ENCODE assay signal across 16 cellular contexts in the genomic region with DNA sequence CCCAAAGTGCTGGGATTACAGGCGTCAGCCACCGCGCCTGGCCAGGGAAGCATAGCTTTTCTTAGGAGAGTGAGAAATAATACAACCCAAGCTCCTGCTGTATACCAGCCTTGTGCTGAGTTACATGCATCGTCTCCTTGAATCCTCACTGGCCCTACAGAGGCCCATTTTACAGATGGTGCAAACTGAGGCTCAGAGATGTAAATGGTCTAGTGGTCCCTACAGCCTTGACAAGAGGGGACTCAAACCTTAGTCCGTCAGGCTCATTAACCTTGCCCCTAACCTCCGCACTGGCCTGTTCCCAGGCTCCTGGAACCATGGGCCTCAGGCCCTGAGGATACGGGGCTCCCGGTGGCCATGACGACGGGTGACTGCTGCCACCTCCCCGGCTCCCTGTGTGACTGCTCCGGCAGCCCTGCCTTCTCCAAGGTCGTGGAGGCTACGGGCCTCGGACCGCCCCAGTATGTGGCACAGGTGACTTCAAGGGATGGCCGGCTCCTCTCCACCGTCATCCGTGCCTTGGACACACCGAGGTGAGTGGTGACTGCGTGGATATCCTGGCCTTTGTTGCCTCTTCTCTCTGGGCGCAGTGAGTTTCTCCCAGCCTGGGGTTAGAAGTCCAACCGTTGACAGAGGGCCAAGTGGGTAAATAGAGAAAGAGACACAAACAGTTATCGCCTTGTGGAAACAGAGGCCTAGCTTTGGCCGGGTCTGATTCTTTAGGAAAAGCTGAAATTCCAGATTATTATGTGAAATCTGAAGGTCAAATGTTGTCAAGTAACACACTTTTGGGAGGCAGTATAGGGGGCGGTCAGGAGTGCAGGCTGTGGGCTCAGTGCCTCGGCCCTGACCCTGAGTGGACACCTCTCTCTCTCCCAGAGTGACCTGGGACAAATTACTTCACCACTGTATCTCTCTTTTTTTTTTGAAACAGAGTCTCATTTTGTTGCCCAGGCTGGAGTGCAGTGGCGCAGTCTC. TPM values are rescaled to one million over a fixed set of nuclear protein-coding genes. Genes with fewer than 3 reads are reported as not detected.
DNase-seq lines count a peak whose midpoint lies in the region; ATAC-seq and TF ChIP-seq lines count a peak whose summit lies in the region.
"Had no signal": no experiment of that assay in that cellular context is flagged by ENCODE, and none has a peak within 500 bp of the region (broad histone marks: within the 10 kb centered on the region; RNA-seq: fewer than 3 reads in every experiment).

No MANE protein-coding gene starts in this region.

- intact Hi-C loops in breast epithelium (cut with DNase I; ENCODE audit: low total_unique reads) (no loop called here), mammary epithelial cell (cut with micrococcal nuclease) (no loop called here), right lobe of liver (cut with DNase I) (no loop called here)

- peak overlapping the region; percentile 64 to 70 for H3K27ac ChIP-seq in breast epithelium
- no peak overlapping the region for H3K27ac ChIP-seq in mammary epithelial cell (ENCODE audit: insufficient read depth, low read depth, low read length)
- H3K27ac ChIP-seq in right lobe of liver: peak overlapping the region; percentile 90 to 97 (median 97)
- H3K27ac ChIP-seq in subcutaneous abdominal adipose tissue (ENCODE audit: low read depth, low read length): peak overlapping the region; percentile 94
- H3K27ac ChIP-seq: 22Rv1 had no signal

- DNase-seq in breast epithelium (ENCODE audit: low spot score in 2 of 2): peak in 1 of 2 donors; percentile 67
- DNase-seq in mammary epithelial cell: no peak
- DNase-seq in right lobe of liver: peak; percentile 67 to 89 (median 88)
- DNase-seq: COR-L47, DMS 273 treated with DMSO at 0.1 percent for 48 hours, DND-41, KBM-7, NCI-H1105, NCI-H2081 treated with DMSO at 0.1 percent for 48 hours, Peyer's patch had no signal

- TF ChIP-seq CTCF in breast epithelium (IDR thresholded peaks at IDR 0.05) (no peak), mammary epithelial cell (conservative IDR thresholded peaks at IDR 0.05 in 1 of 2, IDR thresholded peaks at IDR 0.05 in 1 of 2; ENCODE audit: extremely low read depth in 1 of 2, insufficient read depth in 1 of 2, low read depth in 1 of 2, low read length in 2 of 2) (no peak), right lobe of liver (IDR thresholded peaks at IDR 0.05) (no peak)

- H3K36me3 ChIP-seq in breast epithelium: no peaks in the 10 kb centered on the region
- H3K36me3 ChIP-seq in mammary epithelial cell (ENCODE audit: insufficient read depth, low read length): no peaks in the 10 kb centered on the region
- H3K36me3 ChIP-seq in right lobe of liver: peaks cover 0 to 4% (median 1%) of the 10 kb centered on the region in 4 donors
- peaks cover 0 to 17% (median 13%) of the 10 kb centered on the region in 5 donors for H3K36me3 ChIP-seq in subcutaneous abdominal adipose tissue (ENCODE audit: control insufficient read depth in 5 of 5, insufficient read depth in 5 of 5, low read length in 5 of 5)

- H3K27me3 ChIP-seq in breast epithelium (no peaks in the 10 kb centered on the region), mammary epithelial cell (ENCODE audit: insufficient read depth, low read length) (no peaks in the 10 kb centered on the region), right lobe of liver (no peaks in the 10 kb centered on the region), subcutaneous abdominal adipose tissue (ENCODE audit: control insufficient read depth in 5 of 5, insufficient read depth in 4 of 5, low read length in 5 of 5) (no peaks in the 10 kb centered on the region)
- H3K27me3 ChIP-seq: Peyer's patch had no signal

- in situ Hi-C loops in mammary epithelial cell (cut with MboI; ENCODE audit: low sequenced_read_pairs in 2 of 2): no loop called here

- H3K9me3 ChIP-seq in breast epithelium: no peaks in the 10 kb centered on the region
- no peaks in the 10 kb centered on the region for H3K9me3 ChIP-seq in mammary epithelial cell (replicated peaks; ENCODE audit: insufficient read depth, low read length)
- no peaks in the 10 kb centered on the region for H3K9me3 ChIP-seq in right lobe of liver
- no peaks in the 10 kb centered on the region for H3K9me3 ChIP-seq in subcutaneous abdominal adipose tissue (ENCODE audit: control insufficient read depth in 5 of 5, low read length in 5 of 5)
- H3K9me3 ChIP-seq: Peyer's patch had no signal

- no peak overlapping the region for H3K4me2 ChIP-seq in mammary epithelial cell (ENCODE audit: insufficient read depth, low read depth, low read length)

- H4K20me1 ChIP-seq in mammary epithelial cell (ENCODE audit: insufficient read depth, low read length): no peaks in the 10 kb centered on the region

- H3K9ac ChIP-seq in mammary epithelial cell (ENCODE audit: insufficient read depth, low read length) (no peak overlapping the region), subcutaneous abdominal adipose tissue (ENCODE audit: low read length in 5 of 5) (peak overlapping the region in 3 of 5 donors; percentile 43 to 60 (median 46))

- no peaks in the 10 kb centered on the region for H3K79me2 ChIP-seq in mammary epithelial cell (ENCODE audit: insufficient read depth, low read length)

- H3K4me1 ChIP-seq in breast epithelium (peaks cover 5 to 7% of the 10 kb centered on the region in 2 donors), mammary epithelial cell (ENCODE audit: insufficient read depth, low read length) (peaks cover 10% of the 10 kb centered on the region), right lobe of liver (peaks cover 0 to 24% (median 15%) of the 10 kb centered on the region in 4 donors), subcutaneous abdominal adipose tissue (ENCODE audit: control insufficient read depth in 5 of 5, insufficient read depth in 5 of 5, low read length in 5 of 5) (peaks cover 8 to 42% (median 37%) of the 10 kb centered on the region in 5 donors)

- CTCF ChIA-PET in mammary epithelial cell (lab: Charles Lee; ENCODE audit: low non-redundant PET): no interaction called here

- no TSS peak for BruUV-seq in mammary epithelial cell (replicated peaks; lab: Mats Ljungman, UMichigan)

- H3K4me3 ChIP-seq in breast epithelium: no peak overlapping the region
- H3K4me3 ChIP-seq in mammary epithelial cell (replicated peaks in 1 of 3; ENCODE audit: insufficient read depth in 1 of 3, low read depth in 2 of 3, low read length in 3 of 3): no peak overlapping the region
- H3K4me3 ChIP-seq in right lobe of liver: peak overlapping the region in 1 of 3 donors; percentile 37
- H3K4me3 ChIP-seq in subcutaneous abdominal adipose tissue (ENCODE audit: low read depth in 1 of 5, low read length in 5 of 5): no peak overlapping the region
- H3K4me3 ChIP-seq: Peyer's patch had no signal

- dilution Hi-C loops in mammary epithelial cell (cut with HindIII; ENCODE audit: low sequenced_read_pairs): no loop called here

- no peak overlapping the region for H2AFZ ChIP-seq in mammary epithelial cell (ENCODE audit: low read depth, low read length)

- no peak for TF ChIP-seq POLR2A in breast epithelium (IDR thresholded peaks at IDR 0.05)
- TF ChIP-seq POLR2A in right lobe of liver (IDR thresholded peaks at IDR 0.05): peak; percentile 17

- ATAC-seq in right lobe of liver: peak; percentile 62 to 84 (median 76)
- no peak for ATAC-seq in HG03108 (IDR thresholded peaks at IDR 0.05; ENCODE audit: unreplicated experiment)
- no peak for ATAC-seq in GM19351 (IDR thresholded peaks at IDR 0.05; ENCODE audit: unreplicated experiment)
- ATAC-seq: Right ventricle myocardium inferior had no signal

- WGBS in mammary epithelial cell (ENCODE audit: low coverage, missing lambda C conversion rate): 90% methylated on average over 25 of the region's 28 CpGs
- WGBS in right lobe of liver (ENCODE audit: insufficient coverage, low coverage, low lambda C conversion rate, missing lambda C conversion rate): 38% methylated on average over 10 of the region's 28 CpGs

RNA-seq across cellular contexts. Expression of gene MARCHF2, which starts 8.7 kb away (rescaled TPM):
- total RNA-seq in breast epithelium (100 to 1,000 TPM; 126 to 224 (median 132) TPM), mammary epithelial cell (10 to 100 TPM; 21.9 to 48.3 TPM), right lobe of liver (100 to 1,000 TPM in 2 of 6 experiments, 10 to 100 TPM in 4; 22.5 to 146 (median 32.3) TPM)
- 22.4 TPM for polyA plus RNA-seq in mammary epithelial cell
- polyA minus RNA-seq in mammary epithelial cell: 33.3 TPM

RNA-seq across cellular contexts. Expression of gene HNRNPM, which starts 23.0 kb away (rescaled TPM):
- total RNA-seq in breast epithelium (100 to 1,000 TPM in 2 of 3 donors, 10 to 100 TPM in 1; 84.8 to 153 (median 116) TPM), mammary epithelial cell (100 to 1,000 TPM in 1 of 2 donors, 10 to 100 TPM in 1; 29.2 to 164 TPM), right lobe of liver (10 to 100 TPM; 31.8 to 82.5 (median 58.6) TPM)
- 116 TPM for polyA plus RNA-seq in mammary epithelial cell
- 100.0 TPM for polyA minus RNA-seq in mammary epithelial cell

RNA-seq across cellular contexts. Expression of gene RAB11B, which starts 31.6 kb away (rescaled TPM):
- total RNA-seq in breast epithelium (10 to 100 TPM; 39.5 to 57.7 (median 41.3) TPM), mammary epithelial cell (10 to 100 TPM; 24.0 to 88.3 TPM), right lobe of liver (10 to 100 TPM; 27.2 to 58.0 (median 54.2) TPM)
- polyA plus RNA-seq in mammary epithelial cell: 47.7 TPM
- polyA minus RNA-seq in mammary epithelial cell: 14.4 TPM

RNA-seq across cellular contexts. Expression of gene ANGPTL4, which starts 57.8 kb away (rescaled TPM):
- total RNA-seq in breast epithelium (100 to 1,000 TPM in 2 of 3 donors, 10 to 100 TPM in 1; 90.9 to 186 (median 118) TPM), mammary epithelial cell (100 to 1,000 TPM in 1 of 2 donors, 10 to 100 TPM in 1; 75.8 to 294 TPM), right lobe of liver (100 to 1,000 TPM in 3 of 6 experiments, 10 to 100 TPM in 2, 1 to 10 TPM in 1; 2.3 to 204 (median 125) TPM)
- polyA plus RNA-seq in mammary epithelial cell: 551 TPM
- 208 TPM for polyA minus RNA-seq in mammary epithelial cell
- total RNA-seq: SK-MEL-5 had no signal

Comparison
In these comparisons a context has a peak if more than half of its experiments do, and no peak if none do; other contexts are left out.
1. ATAC-seq: peak in right lobe of liver (4 of 4); none in HG03108 (single experiment) and GM19351 (single experiment).